Comparison of ENCODE assay signal across 8 cellular contexts in the genomic region with DNA sequence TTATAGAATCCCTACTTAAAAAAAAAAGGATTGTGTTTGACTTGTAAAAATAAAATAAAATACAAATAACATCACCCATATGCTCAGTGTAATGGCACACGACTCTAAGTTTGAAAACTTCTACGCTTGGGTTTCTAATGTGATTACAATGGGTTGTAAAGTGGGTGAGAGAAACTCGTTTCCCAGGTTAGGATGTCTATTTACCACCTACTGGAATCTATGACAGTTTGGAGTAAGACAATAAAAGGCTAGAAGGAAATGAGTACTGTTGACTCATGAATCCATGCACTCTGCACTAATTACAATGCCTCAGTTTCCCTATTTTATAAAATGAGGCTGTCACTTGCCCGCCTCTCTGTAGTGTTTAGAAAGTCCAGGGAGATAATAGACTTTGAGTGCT.
DNase-seq lines count a peak whose midpoint lies in the region; ATAC-seq and TF ChIP-seq lines count a peak whose summit lies in the region.

No MANE protein-coding gene starts in this region.

- H3K27ac Mint-ChIP-seq in WTC11, result no peak overlapping the region

- H3K36me3 Mint-ChIP-seq in WTC11, result no peaks in the 10 kb centered on the region

- H3K79me2 ChIP-seq in SK-N-SH (ENCODE audit: insufficient read depth), result no peaks in the 10 kb centered on the region
- H3K79me2 ChIP-seq in PC-9 (ENCODE audit: low read depth), result no peaks in the 10 kb centered on the region

- peaks cover 12% of the 10 kb centered on the region for H3F3A ChIP-seq in SK-N-SH (replicated peaks; ENCODE audit: insufficient read depth)
- H3F3A ChIP-seq in PC-9 (ENCODE audit: insufficient read depth, low read depth), result peaks cover 53% of the 10 kb centered on the region

- H3K9me3 ChIP-seq in SK-N-SH (no peaks in the 10 kb centered on the region), PC-9 (ENCODE audit: insufficient read depth, low read depth) (no peaks in the 10 kb centered on the region), neuron (ENCODE audit: low read length) (no peaks in the 10 kb centered on the region)

- BruUV-seq in PC-9 (replicated peaks; lab: Mats Ljungman, UMichigan), result no TSS peak

- H3K4me1 ChIP-seq in SK-N-SH (ENCODE audit: control insufficient read depth in 1 of 2, insufficient read depth in 2 of 2, low read depth in 1 of 2, low read length in 1 of 2) (peaks cover 18 to 24% of the 10 kb centered on the region in 2 experiments), PC-9 (replicated peaks; ENCODE audit: insufficient read depth) (peaks cover 83% of the 10 kb centered on the region), neuron (ENCODE audit: insufficient read depth, low read length) (peaks cover 19% of the 10 kb centered on the region)

- CTCF ChIA-PET in SK-N-SH (lab: Yijun Ruan, JAX), result no interaction called here
- CTCF ChIA-PET in PC-9 (lab: Charles Lee), result interaction anchor here (0.6 kb wide), 1 partner anchor 426 kb away, joined by 7 read pairs; no protein-coding TSS in a partner anchor
- CTCF ChIA-PET in WTC11 (lab: Charles Lee), result no interaction called here

- TF ChIP-seq RAD21 in SK-N-SH (IDR thresholded peaks at IDR 0.05; ENCODE audit: low read length), result no peak

- no peaks in the 10 kb centered on the region for H3K27me3 ChIP-seq in SK-N-SH (ENCODE audit: insufficient read depth)
- no peaks in the 10 kb centered on the region for H3K27me3 ChIP-seq in PC-9 (ENCODE audit: insufficient read depth, low read depth)
- no peaks in the 10 kb centered on the region for H3K27me3 ChIP-seq in neuron (ENCODE audit: insufficient read depth, low read length)

- DNase-seq in SK-N-SH (no peak), PC-9 (no peak), epithelial cell of prostate (ENCODE audit: low read depth, low spot score) (peak; percentile 34), WTC11 (ENCODE audit: low spot score) (no peak)
- no peak for DNase-seq in stimulated activated CD4-positive, alpha-beta T cell treated with anti-CD3 and anti-CD28 coated beads, Interleukin-4, amount 100 ng/mL, for 4 hours
- DNase-seq in stimulated activated CD4-positive, alpha-beta T cell treated with anti-CD3 and anti-CD28 coated beads, Interleukin-1b, Interleukin-23, amount 100 ng/mL, for 48 hours, result no peak

- H3K4me3 ChIP-seq in SK-N-SH (ENCODE audit: low read depth in 2 of 2, low read length in 1 of 2), result no peak overlapping the region
- H3K4me3 ChIP-seq in PC-9, result peak overlapping the region; percentile 62; the same call in 1 of the 2 replicates
- H3K4me3 ChIP-seq in neuron (ENCODE audit: low read length), result no peak overlapping the region

- no peaks in the 10 kb centered on the region for H3K36me3 ChIP-seq in SK-N-SH (replicated peaks in 1 of 2; ENCODE audit: control insufficient read depth in 1 of 2, insufficient read depth in 2 of 2, low read length in 1 of 2)
- no peaks in the 10 kb centered on the region for H3K36me3 ChIP-seq in PC-9 (ENCODE audit: low read depth)
- no peaks in the 10 kb centered on the region for H3K36me3 ChIP-seq in neuron (ENCODE audit: insufficient read depth, low read length)

- intact Hi-C loops in PC-9 (cut with micrococcal nuclease; ENCODE audit: unreplicated experiment), result no loop called here

- H3K9ac ChIP-seq in SK-N-SH, result peak overlapping the region; percentile 79; the same call in 1 of the 2 replicates

- no peak for TF ChIP-seq EP300 in SK-N-SH (IDR thresholded peaks at IDR 0.05; ENCODE audit: borderline replicate concordance in 1 of 2, low read depth in 1 of 2, low read length in 1 of 2)

- POLR2A ChIA-PET in SK-N-SH (lab: Yijun Ruan, JAX), result no interaction called here
- POLR2A ChIA-PET in PC-9 (lab: Charles Lee; ENCODE audit: unreplicated experiment), result no interaction called here
- POLR2A ChIA-PET in WTC11 (lab: Charles Lee), result no interaction called here

- peak overlapping the region; percentile 91; the same call in 1 of the 2 replicates for H3K4me2 ChIP-seq in SK-N-SH
- peak overlapping the region; percentile 78 for H3K4me2 ChIP-seq in PC-9

- peak overlapping the region; percentile 95 for H2AFZ ChIP-seq in SK-N-SH (ENCODE audit: low read depth)
- H2AFZ ChIP-seq in PC-9, result peak overlapping the region; percentile 78; the same call in 1 of the 2 replicates
- H2AFZ ChIP-seq in neuron (ENCODE audit: low read depth, low read length), result peak overlapping the region; percentile 74

- TF ChIP-seq CTCF in SK-N-SH (IDR thresholded peaks at IDR 0.05) (no peak), PC-9 (conservative IDR thresholded peaks at IDR 0.05) (no peak), WTC11 (IDR thresholded peaks at IDR 0.05) (no peak)

- H3K4me1 Mint-ChIP-seq in WTC11, result peaks cover 31% of the 10 kb centered on the region

- H3K9me2 ChIP-seq in SK-N-SH (no peaks in the 10 kb centered on the region), PC-9 (ENCODE audit: insufficient read depth) (no peaks in the 10 kb centered on the region)

- no peaks in the 10 kb centered on the region for H3K9me3 Mint-ChIP-seq in WTC11

- WGBS in SK-N-SH (ENCODE audit: low lambda C conversion rate), result 77% methylated on average over 4 of the region's 4 CpGs

- no peak overlapping the region for H3K4me3 Mint-ChIP-seq in WTC11

- H3K27ac ChIP-seq in SK-N-SH (ENCODE audit: low read depth in 2 of 2, low read length in 1 of 2), result peak overlapping the region in 1 of 2 experiments; percentile 88; a peak in 3 of 4 replicates
- H3K27ac ChIP-seq in PC-9, result peak overlapping the region; percentile 91
- peak overlapping the region; percentile 99 for H3K27ac ChIP-seq in epithelial cell of prostate

- ATAC-seq in SK-N-SH treated with all-trans-retinoic acid at 6 μM for 48 hours, result no peak
- no peak for ATAC-seq in WTC11

- H3K27me3 Mint-ChIP-seq in WTC11 (ENCODE audit: low read depth), result no peaks in the 10 kb centered on the region

- H4K20me1 ChIP-seq in SK-N-SH (ENCODE audit: insufficient read depth) (no peaks in the 10 kb centered on the region), PC-9 (ENCODE audit: insufficient read depth) (no peaks in the 10 kb centered on the region)

TF ChIP-seq in SK-N-SH, 30 proteins besides CTCF, POLR2A, EP300 and RAD21:
- TF ChIP-seq MEF2A (IDR thresholded peaks at IDR 0.05; ENCODE audit: borderline replicate concordance, low read depth) (no peak), RFX5 (IDR thresholded peaks at IDR 0.05; ENCODE audit: low read length) (no peak), GATA2 (CRISPR knock-in tag; IDR thresholded peaks at IDR 0.05) (no peak), NFIC (IDR thresholded peaks at IDR 0.05; ENCODE audit: borderline replicate concordance) (no peak), FOXJ3 (CRISPR knock-in tag; IDR thresholded peaks at IDR 0.05) (no peak), MXI1 (IDR thresholded peaks at IDR 0.05; ENCODE audit: low read depth, low read length) (no peak), TAF1 (IDR thresholded peaks at IDR 0.05; ENCODE audit: borderline replicate concordance, low read depth, low read length) (no peak)
- TF ChIP-seq, protein P1, sequence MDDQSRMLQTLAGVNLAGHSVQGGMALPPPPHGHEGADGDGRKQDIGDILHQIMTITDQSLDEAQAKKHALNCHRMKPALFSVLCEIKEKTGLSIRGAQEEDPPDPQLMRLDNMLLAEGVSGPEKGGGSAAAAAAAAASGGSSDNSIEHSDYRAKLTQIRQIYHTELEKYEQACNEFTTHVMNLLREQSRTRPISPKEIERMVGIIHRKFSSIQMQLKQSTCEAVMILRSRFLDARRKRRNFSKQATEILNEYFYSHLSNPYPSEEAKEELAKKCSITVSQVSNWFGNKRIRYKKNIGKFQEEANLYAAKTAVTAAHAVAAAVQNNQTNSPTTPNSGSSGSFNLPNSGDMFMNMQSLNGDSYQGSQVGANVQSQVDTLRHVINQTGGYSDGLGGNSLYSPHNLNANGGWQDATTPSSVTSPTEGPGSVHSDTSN (IDR thresholded peaks at IDR 0.05), result no peak

TF ChIP-seq in SK-N-SH treated with all-trans-retinoic acid at 6 μM for 48 hours, 23 proteins besides CTCF, POLR2A, EP300 and RAD21 (continues in another document):
- TF ChIP-seq ZC3H10 (CRISPR knock-in tag; IDR thresholded peaks at IDR 0.05), result no peak
- TF ChIP-seq, protein P2, sequence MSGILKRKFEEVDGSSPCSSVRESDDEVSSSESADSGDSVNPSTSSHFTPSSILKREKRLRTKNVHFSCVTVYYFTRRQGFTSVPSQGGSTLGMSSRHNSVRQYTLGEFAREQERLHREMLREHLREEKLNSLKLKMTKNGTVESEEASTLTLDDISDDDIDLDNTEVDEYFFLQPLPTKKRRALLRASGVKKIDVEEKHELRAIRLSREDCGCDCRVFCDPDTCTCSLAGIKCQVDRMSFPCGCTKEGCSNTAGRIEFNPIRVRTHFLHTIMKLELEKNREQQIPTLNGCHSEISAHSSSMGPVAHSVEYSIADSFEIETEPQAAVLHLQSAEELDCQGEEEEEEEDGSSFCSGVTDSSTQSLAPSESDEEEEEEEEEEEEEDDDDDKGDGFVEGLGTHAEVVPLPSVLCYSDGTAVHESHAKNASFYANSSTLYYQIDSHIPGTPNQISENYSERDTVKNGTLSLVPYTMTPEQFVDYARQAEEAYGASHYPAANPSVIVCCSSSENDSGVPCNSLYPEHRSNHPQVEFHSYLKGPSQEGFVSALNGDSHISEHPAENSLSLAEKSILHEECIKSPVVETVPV (CRISPR knock-in tag; IDR thresholded peaks at IDR 0.05), result no peak
- TF ChIP-seq ZFP30 (CRISPR knock-in tag; IDR thresholded peaks at IDR 0.05), result no peak

TF ChIP-seq in WTC11, 78 proteins besides CTCF, POLR2A, EP300 and RAD21 (continues in another document):
- no peak for TF ChIP-seq TP53 (CRISPR knock-in tag; IDR thresholded peaks at IDR 0.05)
- TF ChIP-seq ZNF396 (CRISPR knock-in tag; IDR thresholded peaks at IDR 0.05; ENCODE audit: borderline replicate concordance), result no peak
- TF ChIP-seq TEAD4 (CRISPR knock-in tag; IDR thresholded peaks at IDR 0.05), result no peak
- no peak for TF ChIP-seq PRRX2 (CRISPR knock-in tag; IDR thresholded peaks at IDR 0.05)
- no peak for TF ChIP-seq HMGA2 (CRISPR knock-in tag; IDR thresholded peaks at IDR 0.05)
- TF ChIP-seq, protein P3, sequence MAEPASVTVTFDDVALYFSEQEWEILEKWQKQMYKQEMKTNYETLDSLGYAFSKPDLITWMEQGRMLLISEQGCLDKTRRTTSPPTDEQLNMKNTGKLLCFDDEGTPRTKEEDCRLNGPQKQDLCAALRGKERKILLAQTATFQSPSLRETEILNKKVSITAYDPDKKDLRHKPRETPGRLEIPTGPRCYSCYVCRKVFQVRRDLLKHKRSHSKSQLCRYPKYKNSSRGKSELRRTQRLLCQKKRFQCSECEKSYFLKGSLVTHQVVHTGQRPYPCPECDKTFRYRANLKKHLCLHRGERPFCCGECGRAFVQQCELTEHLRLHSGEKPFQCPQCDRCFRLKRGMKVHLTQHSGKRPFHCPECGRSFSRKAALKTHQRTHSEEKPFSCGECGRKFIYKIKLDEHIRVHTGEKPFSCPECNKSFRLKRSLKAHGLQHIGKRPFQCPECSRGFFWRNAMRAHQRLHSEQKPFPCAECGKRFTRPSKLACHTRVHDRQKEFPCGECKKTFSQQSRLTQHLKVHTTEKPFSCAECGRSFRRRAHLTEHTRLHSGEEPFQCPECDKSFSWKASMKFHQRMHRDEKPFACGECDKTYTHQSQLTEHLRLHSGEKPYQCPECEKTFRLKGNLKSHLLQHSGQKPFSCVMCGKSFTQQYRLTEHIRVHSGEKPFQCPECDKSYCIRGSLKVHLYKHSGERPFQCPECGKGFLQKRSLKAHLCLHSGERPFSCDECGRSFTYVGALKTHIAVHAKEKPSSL (CRISPR knock-in tag; conservative IDR thresholded peaks at IDR 0.05), result no peak
